28 cellular contexts compared by ENCODE assay signal in genomic region chr4:25991296-25991695, GRCh38.
"Had no signal": no experiment of that assay in that cellular context is flagged by ENCODE, and none has a peak within 500 bp of the region (broad histone marks: within the 10 kb centered on the region; RNA-seq: fewer than 3 reads in every experiment).

No MANE protein-coding gene starts in this region.

- H3K27ac Mint-ChIP-seq: activated CD8-positive, alpha-beta T cell treated with anti-CD3 and anti-CD28 coated beads for 36 hours; activated naive CD8-positive, alpha-beta T cell; activated T-cell treated with anti-CD3 and anti-CD28 coated beads, Interleukin-2, amount 50 U/mL, for 72 hours; effector memory CD8-positive, alpha-beta T cell; stimulated activated memory B cell treated with anti-CD40 and anti-IgM and Interleukin-4, amounts not matched to agents 10 μg/mL and 1 μg/mL and 100 μg/mL, for 72 hours had no signal

- H3K4me1 ChIP-seq: foreskin keratinocyte, prostate gland, suprapubic skin had no signal

- H3K9me3 Mint-ChIP-seq: activated CD8-positive, alpha-beta T cell treated with anti-CD3 and anti-CD28 coated beads for 36 hours; activated T-cell treated with anti-CD3 and anti-CD28 coated beads, Interleukin-2, amount 50 U/mL, for 72 hours; effector memory CD8-positive, alpha-beta T cell; natural killer cell treated with Interleukin-12 subunit alpha and Interleukin-12 subunit beta and Interleukin-15 and Interleukin-18, amount 100 ng/mL, for 72 hours; stimulated activated memory B cell treated with anti-CD40 and anti-IgM and Interleukin-4, amounts not matched to agents 10 μg/mL and 1 μg/mL and 100 μg/mL, for 72 hours had no signal

- H3K36me3 Mint-ChIP-seq: activated naive CD8-positive, alpha-beta T cell; natural killer cell treated with Interleukin-12 subunit alpha and Interleukin-12 subunit beta and Interleukin-15 and Interleukin-18, amount 100 ng/mL, for 72 hours; stimulated activated memory B cell treated with anti-CD40 and anti-IgM and Interleukin-4, amounts not matched to agents 10 μg/mL and 1 μg/mL and 100 μg/mL, for 72 hours had no signal

- H3K4me3 Mint-ChIP-seq: activated CD8-positive, alpha-beta T cell treated with anti-CD3 and anti-CD28 coated beads for 36 hours; activated naive CD8-positive, alpha-beta T cell; activated T-cell treated with anti-CD3 and anti-CD28 coated beads, Interleukin-2, amount 50 U/mL, for 72 hours; effector memory CD8-positive, alpha-beta T cell; natural killer cell treated with Interleukin-12 subunit alpha and Interleukin-12 subunit beta and Interleukin-15 and Interleukin-18, amount 100 ng/mL, for 72 hours; stimulated activated memory B cell treated with anti-CD40 and anti-IgM and Interleukin-4, amounts not matched to agents 10 μg/mL and 1 μg/mL and 100 μg/mL, for 72 hours had no signal

- H3K27me3 Mint-ChIP-seq: activated naive CD8-positive, alpha-beta T cell; effector memory CD8-positive, alpha-beta T cell; stimulated activated memory B cell treated with anti-CD40 and anti-IgM and Interleukin-4, amounts not matched to agents 10 μg/mL and 1 μg/mL and 100 μg/mL, for 72 hours had no signal

- H3K9me3 ChIP-seq: heart right ventricle, left lung, lower lobe of right lung, mucosa of descending colon, neutrophil, ovary, prostate gland, sigmoid colon, stomach, suprapubic skin, transverse colon had no signal

- H3K4me3 ChIP-seq: coronary artery, heart right ventricle, left lung, lower lobe of right lung, mucosa of descending colon, ovary, prostate gland, sigmoid colon, stomach, suprapubic skin, transverse colon had no signal

- H3K36me3 ChIP-seq: heart right ventricle, left lung, lower lobe of right lung, neutrophil, ovary, prostate gland, sigmoid colon, stomach, suprapubic skin, transverse colon had no signal

- DNase-seq: activated CD4-positive, alpha-beta T cell treated with anti-CD3 and anti-CD28 coated beads for 1 hour; activated CD4-positive, alpha-beta T cell treated with anti-CD3 and anti-CD28 coated beads, Interleukin-2, amount 50 U/mL, for 1 hour; activated CD8-positive, alpha-beta T cell treated with anti-CD3 and anti-CD28 coated beads for 36 hours; activated naive CD4-positive, alpha-beta T cell treated with Interleukin-2 at 50 U/mL for 16 hours; activated T-cell treated with anti-CD3 and anti-CD28 coated beads for 4 hours; activated T-cell treated with anti-CD3 and anti-CD28 coated beads, Interleukin-2, amount 50 U/mL, for 72 hours; effector memory CD8-positive, alpha-beta T cell; foreskin keratinocyte; heart right ventricle; kidney glomerular epithelial cell; left lung; lower lobe of right lung; mucosa of descending colon; ovary; sigmoid colon; small intestine; stimulated activated CD4-positive, alpha-beta T cell treated with anti-CD3 and anti-CD28 coated beads, Interleukin-4, amount 100 ng/mL, for 4 hours; stimulated activated CD8-positive, alpha-beta memory T cell treated with anti-CD3 and anti-CD28 coated beads, Interleukin-4, amount 100 ng/mL, for 48 hours; stomach; T-helper 2 cell; transverse colon had no signal

- H3K27ac ChIP-seq: coronary artery, foreskin keratinocyte, heart right ventricle, left lung, lower lobe of right lung, neutrophil, ovary, prostate gland, sigmoid colon, stomach, suprapubic skin, transverse colon had no signal

- H3K27me3 ChIP-seq: foreskin keratinocyte, heart right ventricle, left lung, ovary, sigmoid colon, stomach, suprapubic skin, transverse colon had no signal

- ATAC-seq: activated CD8-positive, alpha-beta T cell treated with anti-CD3 and anti-CD28 coated beads for 36 hours; activated T-cell treated with anti-CD3 and anti-CD28 coated beads, Interleukin-2, amount 50 U/mL, for 72 hours; effector memory CD8-positive, alpha-beta T cell; foreskin keratinocyte; left lung; lower lobe of right lung; mucosa of descending colon; natural killer cell treated with Interleukin-12 subunit alpha and Interleukin-12 subunit beta and Interleukin-15 and Interleukin-18, amount 100 ng/mL, for 72 hours; stimulated activated memory B cell treated with anti-CD40 and anti-IgM and Interleukin-4, amounts not matched to agents 10 μg/mL and 1 μg/mL and 100 μg/mL, for 72 hours had no signal
